ENCODE assay signal across 29 cellular contexts in the genomic region with DNA sequence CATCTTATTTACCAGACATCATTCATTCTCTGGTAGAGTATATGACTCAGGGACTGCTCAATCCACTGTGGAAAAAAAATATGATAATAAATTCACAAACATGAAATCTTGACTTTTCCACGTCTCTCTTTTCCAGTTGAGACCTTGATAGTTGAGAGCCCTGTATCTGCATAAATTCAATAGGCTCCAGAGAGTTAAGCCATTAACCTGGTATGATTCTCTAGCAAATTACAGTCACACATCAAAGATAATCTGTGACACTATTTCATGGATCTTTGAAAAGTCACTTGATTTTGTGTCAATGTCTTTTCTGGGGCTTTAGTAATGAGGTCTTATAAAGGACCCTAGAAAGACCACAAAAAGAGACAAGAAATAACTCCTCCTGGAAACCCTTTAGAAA.
DNase-seq lines count a peak whose midpoint lies in the region; ATAC-seq and TF ChIP-seq lines count a peak whose summit lies in the region.
"Had no signal": no experiment of that assay in that cellular context is flagged by ENCODE, and none has a peak within 500 bp of the region (broad histone marks: within the 10 kb centered on the region; RNA-seq: fewer than 3 reads in every experiment).

No MANE protein-coding gene starts in this region.

- H3K4me3 ChIP-seq in neural cell (ENCODE audit: low read length): no peak overlapping the region
- H3K4me3 ChIP-seq: A549; BLaER1; BLaER1 treated with 17β-estradiol and CSF1 and Interleukin-3, amounts not matched to agents 10 nM and 100 nM had no signal

- H3K27ac ChIP-seq in foreskin keratinocyte (no peak overlapping the region), neural cell (ENCODE audit: low read length) (peak overlapping the region; percentile 89)
- H3K27ac ChIP-seq: 22Rv1; A549; BLaER1; BLaER1 treated with 17β-estradiol and CSF1 and Interleukin-3, amounts not matched to agents 10 nM and 100 nM; C4-2B had no signal

- no peak for TF ChIP-seq RAD21 in neural cell (conservative IDR thresholded peaks at IDR 0.05)

- H4K20me1 ChIP-seq in neural cell (ENCODE audit: insufficient read depth): no peaks in the 10 kb centered on the region
- H4K20me1 ChIP-seq: BLaER1; BLaER1 treated with 17β-estradiol and CSF1 and Interleukin-3, amounts not matched to agents 10 nM and 100 nM had no signal

- peak overlapping the region; percentile 22 for H3K9ac ChIP-seq in neural cell (ENCODE audit: low read length)
- H3K9ac ChIP-seq: BLaER1; BLaER1 treated with 17β-estradiol and CSF1 and Interleukin-3, amounts not matched to agents 10 nM and 100 nM had no signal

- H3K4me1 ChIP-seq in foreskin keratinocyte: no peaks in the 10 kb centered on the region
- H3K4me1 ChIP-seq: A549; BE2C; BLaER1; BLaER1 treated with 17β-estradiol and CSF1 and Interleukin-3, amounts not matched to agents 10 nM and 100 nM; Caco-2 had no signal

- H3F3A ChIP-seq in neural cell (ENCODE audit: insufficient read depth, low read length, poor library complexity, severe bottlenecking): peaks cover 3% of the 10 kb centered on the region

- H3K36me3 ChIP-seq in neural cell (ENCODE audit: insufficient read depth, low read length): no peaks in the 10 kb centered on the region
- H3K36me3 ChIP-seq: BE2C; BLaER1; BLaER1 treated with 17β-estradiol and CSF1 and Interleukin-3, amounts not matched to agents 10 nM and 100 nM had no signal

- H3K9me3 ChIP-seq in neural cell (ENCODE audit: low read length): no peaks in the 10 kb centered on the region
- H3K9me3 ChIP-seq: A549, BE2C, BLaER1, Caco-2 had no signal

- no peaks in the 10 kb centered on the region for H3K9me2 ChIP-seq in neural cell (ENCODE audit: insufficient read depth, low read length)

- no peak overlapping the region for H2AFZ ChIP-seq in neural cell (ENCODE audit: low read depth, low read length)

- H3K79me2 ChIP-seq in neural cell (replicated peaks; ENCODE audit: insufficient read depth, low read length): no peaks in the 10 kb centered on the region

- DNase-seq in foreskin keratinocyte (no peak), superior temporal gyrus (ENCODE audit: extremely low spot score) (no peak)
- DNase-seq in stimulated activated CD4-positive, alpha-beta T cell treated with anti-CD3 and anti-CD28 coated beads, Interleukin-4, amount 100 ng/mL, for 24 hours: no peak
- DNase-seq: 8988T; ACHN; AML-193; BE2C; C1 segment of cervical spinal cord; Caco-2; Calu3; CD4-positive, alpha-beta memory T cell; CD4-positive, alpha-beta T cell; CD4-positive, CD25-positive, alpha-beta regulatory T cell; CD8-positive, alpha-beta memory T cell; CD8-positive, alpha-beta T cell; COR-L47; DMS 273 treated with DMSO at 0.1 percent for 48 hours; DMS153; DMS53; DMS79; DMS79 treated with DMSO at 0.1 percent for 48 hours; DND-41; EL had no signal

- peak; percentile 35 for ATAC-seq in foreskin keratinocyte
- ATAC-seq: A549; CD8-positive, alpha-beta T cell had no signal

- TF ChIP-seq EP300 in neural cell (conservative IDR thresholded peaks at IDR 0.05; ENCODE audit: poor library complexity, severe bottlenecking): peak; percentile 94

- H3K27me3 ChIP-seq in foreskin keratinocyte (no peaks in the 10 kb centered on the region), neural cell (ENCODE audit: insufficient read depth, low read depth, low read length) (no peaks in the 10 kb centered on the region)
- H3K27me3 ChIP-seq: BE2C; BLaER1; BLaER1 treated with 17β-estradiol and CSF1 and Interleukin-3, amounts not matched to agents 10 nM and 100 nM had no signal

- no peak overlapping the region for H3K4me2 ChIP-seq in neural cell (ENCODE audit: low read length)
- H3K4me2 ChIP-seq: A549; BLaER1; BLaER1 treated with 17β-estradiol and CSF1 and Interleukin-3, amounts not matched to agents 10 nM and 100 nM had no signal

- TF ChIP-seq CTCF in foreskin keratinocyte (conservative IDR thresholded peaks at IDR 0.05): no peak
- TF ChIP-seq CTCF in neural cell (IDR thresholded peaks at IDR 0.05; ENCODE audit: poor library complexity, severe bottlenecking): no peak

TF ChIP-seq in neural cell, 6 proteins besides CTCF, POLR2A, EP300 and RAD21:
- TF ChIP-seq SMC3 (conservative IDR thresholded peaks at IDR 0.05; ENCODE audit: poor library complexity): peak; percentile 19
- TF ChIP-seq POLR2AphosphoS5 (IDR thresholded peaks at IDR 0.05): peak; percentile 65
- no peak for TF ChIP-seq TAF1 (IDR thresholded peaks at IDR 0.05; ENCODE audit: low read depth)
- TF ChIP-seq EZH2 (IDR thresholded peaks at IDR 0.05; ENCODE audit: borderline replicate concordance, insufficient read depth, low read length, poor library complexity, severe bottlenecking): no peak
- TF ChIP-seq, protein P1, sequence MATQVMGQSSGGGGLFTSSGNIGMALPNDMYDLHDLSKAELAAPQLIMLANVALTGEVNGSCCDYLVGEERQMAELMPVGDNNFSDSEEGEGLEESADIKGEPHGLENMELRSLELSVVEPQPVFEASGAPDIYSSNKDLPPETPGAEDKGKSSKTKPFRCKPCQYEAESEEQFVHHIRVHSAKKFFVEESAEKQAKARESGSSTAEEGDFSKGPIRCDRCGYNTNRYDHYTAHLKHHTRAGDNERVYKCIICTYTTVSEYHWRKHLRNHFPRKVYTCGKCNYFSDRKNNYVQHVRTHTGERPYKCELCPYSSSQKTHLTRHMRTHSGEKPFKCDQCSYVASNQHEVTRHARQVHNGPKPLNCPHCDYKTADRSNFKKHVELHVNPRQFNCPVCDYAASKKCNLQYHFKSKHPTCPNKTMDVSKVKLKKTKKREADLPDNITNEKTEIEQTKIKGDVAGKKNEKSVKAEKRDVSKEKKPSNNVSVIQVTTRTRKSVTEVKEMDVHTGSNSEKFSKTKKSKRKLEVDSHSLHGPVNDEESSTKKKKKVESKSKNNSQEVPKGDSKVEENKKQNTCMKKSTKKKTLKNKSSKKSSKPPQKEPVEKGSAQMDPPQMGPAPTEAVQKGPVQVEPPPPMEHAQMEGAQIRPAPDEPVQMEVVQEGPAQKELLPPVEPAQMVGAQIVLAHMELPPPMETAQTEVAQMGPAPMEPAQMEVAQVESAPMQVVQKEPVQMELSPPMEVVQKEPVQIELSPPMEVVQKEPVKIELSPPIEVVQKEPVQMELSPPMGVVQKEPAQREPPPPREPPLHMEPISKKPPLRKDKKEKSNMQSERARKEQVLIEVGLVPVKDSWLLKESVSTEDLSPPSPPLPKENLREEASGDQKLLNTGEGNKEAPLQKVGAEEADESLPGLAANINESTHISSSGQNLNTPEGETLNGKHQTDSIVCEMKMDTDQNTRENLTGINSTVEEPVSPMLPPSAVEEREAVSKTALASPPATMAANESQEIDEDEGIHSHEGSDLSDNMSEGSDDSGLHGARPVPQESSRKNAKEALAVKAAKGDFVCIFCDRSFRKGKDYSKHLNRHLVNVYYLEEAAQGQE (IDR thresholded peaks at IDR 0.05; ENCODE audit: borderline replicate concordance): peak; percentile 62
- no peak for TF ChIP-seq MXI1 (conservative IDR thresholded peaks at IDR 0.05; ENCODE audit: poor library complexity, severe bottlenecking)
